Comparison of ENCODE assay signal across 2 cellular contexts in genomic region chr12:104190641-104191176, GRCh38.
TF ChIP-seq lines count a peak whose summit lies in the region.

No MANE protein-coding gene starts in this region.

TF ChIP-seq in A549, 52 proteins besides CTCF, POLR2A, EP300 and RAD21:
- TF ChIP-seq KDM1A (IDR thresholded peaks at IDR 0.05; ENCODE audit: low read depth): peak; percentile 64; the same call in 1 of the 2 replicates
- TF ChIP-seq E2F6 (IDR thresholded peaks at IDR 0.05; ENCODE audit: borderline replicate concordance, low read depth): no peak

TF ChIP-seq in IMR-90, 13 proteins besides CTCF, POLR2A, EP300 and RAD21:
- no peak for TF ChIP-seq CHD1 (IDR thresholded peaks at IDR 0.05; ENCODE audit: low read depth, low read length)
- no peak for TF ChIP-seq RCOR1 (IDR thresholded peaks at IDR 0.05; ENCODE audit: insufficient replicate concordance, low read length)
- TF ChIP-seq MAFK (IDR thresholded peaks at IDR 0.05; ENCODE audit: low read depth, low read length): no peak
- no peak for TF ChIP-seq MAZ (IDR thresholded peaks at IDR 0.05; ENCODE audit: borderline replicate concordance, low read depth, low read length)
- TF ChIP-seq SMC3 (IDR thresholded peaks at IDR 0.05; ENCODE audit: low read depth, low read length): no peak
- no peak for TF ChIP-seq BHLHE40 (IDR thresholded peaks at IDR 0.05; ENCODE audit: low read depth, low read length)
- TF ChIP-seq CEBPB (IDR thresholded peaks at IDR 0.05; ENCODE audit: low read depth, low read length): no peak
- no peak for TF ChIP-seq RFX5 (IDR thresholded peaks at IDR 0.05; ENCODE audit: low read depth, low read length)
- TF ChIP-seq, protein P1, sequence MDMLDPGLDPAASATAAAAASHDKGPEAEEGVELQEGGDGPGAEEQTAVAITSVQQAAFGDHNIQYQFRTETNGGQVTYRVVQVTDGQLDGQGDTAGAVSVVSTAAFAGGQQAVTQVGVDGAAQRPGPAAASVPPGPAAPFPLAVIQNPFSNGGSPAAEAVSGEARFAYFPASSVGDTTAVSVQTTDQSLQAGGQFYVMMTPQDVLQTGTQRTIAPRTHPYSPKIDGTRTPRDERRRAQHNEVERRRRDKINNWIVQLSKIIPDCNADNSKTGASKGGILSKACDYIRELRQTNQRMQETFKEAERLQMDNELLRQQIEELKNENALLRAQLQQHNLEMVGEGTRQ (IDR thresholded peaks at IDR 0.05; ENCODE audit: low read depth, low read length): no peak
- no peak for TF ChIP-seq NFE2L2 (IDR thresholded peaks at IDR 0.05; ENCODE audit: low read depth, low read length)
- TF ChIP-seq MXI1 (IDR thresholded peaks at IDR 0.05; ENCODE audit: borderline replicate concordance, low read depth, low read length): no peak
- TF ChIP-seq FOS (IDR thresholded peaks at IDR 0.05; ENCODE audit: low read depth, low read length): no peak
- TF ChIP-seq ELK1 (IDR thresholded peaks at IDR 0.05; ENCODE audit: borderline replicate concordance, low read depth, low read length): no peak
